ENCODE assay signal across 24 cellular contexts in the genomic region with DNA sequence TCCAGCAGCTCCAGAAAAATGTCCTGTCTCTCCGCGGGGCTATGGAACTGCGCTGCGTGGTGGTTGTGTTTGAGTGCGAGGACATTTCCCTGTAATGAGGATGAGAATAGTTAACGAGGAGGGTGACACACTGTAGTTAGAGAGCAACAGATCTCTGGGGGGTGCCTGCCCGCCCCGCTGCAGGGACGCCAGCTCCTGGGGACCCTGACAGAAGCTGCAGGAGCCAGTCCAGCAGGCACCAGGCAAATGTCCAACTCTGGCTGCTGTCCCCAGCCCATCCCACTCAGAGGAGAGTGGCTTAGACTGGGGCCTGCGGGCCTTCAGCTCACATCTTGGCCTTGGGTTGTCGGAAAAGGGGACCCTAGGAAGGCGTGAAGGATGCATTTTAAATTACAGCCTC.
"Had no signal": no experiment of that assay in that cellular context is flagged by ENCODE, and none has a peak within 500 bp of the region (broad histone marks: within the 10 kb centered on the region; RNA-seq: fewer than 3 reads in every experiment).

No MANE protein-coding gene starts in this region.

- DNase-seq: colonic mucosa; effector CD8-positive, alpha-beta T cell; foreskin keratinocyte; glutamatergic neuron; immature natural killer cell; islet precursor cell; natural killer cell; ovary; psoas muscle; sigmoid colon; stimulated activated CD4-positive, alpha-beta T cell treated with anti-CD3 and anti-CD28 coated beads, Interleukin-4, amount 100 ng/mL, for 4 hours; transverse colon; upper lobe of right lung; uterus had no signal

- H3K4me1 Mint-ChIP-seq: immature natural killer cell; natural killer cell; stimulated activated memory B cell treated with anti-CD40 and anti-IgM and Interleukin-4, amounts not matched to agents 10 μg/mL and 1 μg/mL and 100 μg/mL, for 72 hours had no signal

- H3K4me3 Mint-ChIP-seq: dendritic cell treated with granulocyte-macrophage colony-stimulating factor and Interleukin-4, amounts not matched to agents 40 ng/mL and 50 ng/mL, for 4 days; immature natural killer cell; memory B cell; natural killer cell; neural crest cell; stimulated activated memory B cell treated with anti-CD40 and anti-IgM and Interleukin-4, amounts not matched to agents 10 μg/mL and 1 μg/mL and 100 μg/mL, for 72 hours; stimulated activated naive CD8-positive, alpha-beta T cell treated with anti-CD3 and anti-CD28 coated beads, Interleukin-15, Interleukin-2, amounts not matched to agents 100 ng/mL and 50 ng/mL, for 24 hours had no signal

- H3K27me3 Mint-ChIP-seq: stimulated activated memory B cell treated with anti-CD40 and anti-IgM and Interleukin-4, amounts not matched to agents 10 μg/mL and 1 μg/mL and 100 μg/mL, for 72 hours had no signal

- H3K27me3 ChIP-seq: colonic mucosa, esophagus muscularis mucosa, ovary, sigmoid colon, transverse colon, upper lobe of right lung, uterus had no signal

- H3K36me3 Mint-ChIP-seq: immature natural killer cell; memory B cell; natural killer cell; stimulated activated memory B cell treated with anti-CD40 and anti-IgM and Interleukin-4, amounts not matched to agents 10 μg/mL and 1 μg/mL and 100 μg/mL, for 72 hours had no signal

- H3K4me3 ChIP-seq: colonic mucosa, esophagus muscularis mucosa, lung, ovary, psoas muscle, sigmoid colon, suprapubic skin, transverse colon, upper lobe of right lung, uterus had no signal

- ATAC-seq: foreskin keratinocyte; natural killer cell; psoas muscle; right cardiac atrium; stimulated activated memory B cell treated with anti-CD40 and anti-IgM and Interleukin-4, amounts not matched to agents 10 μg/mL and 1 μg/mL and 100 μg/mL, for 72 hours; upper lobe of right lung had no signal

- H3K27ac Mint-ChIP-seq: dendritic cell treated with granulocyte-macrophage colony-stimulating factor and Interleukin-4, amounts not matched to agents 40 ng/mL and 50 ng/mL, for 4 days; immature natural killer cell; memory B cell; natural killer cell; stimulated activated memory B cell treated with anti-CD40 and anti-IgM and Interleukin-4, amounts not matched to agents 10 μg/mL and 1 μg/mL and 100 μg/mL, for 72 hours; stimulated activated naive CD8-positive, alpha-beta T cell treated with anti-CD3 and anti-CD28 coated beads, Interleukin-15, Interleukin-2, amounts not matched to agents 100 ng/mL and 50 ng/mL, for 24 hours had no signal

- FAIRE-seq: endothelial cell of umbilical vein had no signal

- H3K9me3 ChIP-seq: colonic mucosa, esophagus muscularis mucosa, ovary, psoas muscle, sigmoid colon, suprapubic skin, transverse colon, upper lobe of right lung, uterus had no signal

- H3K4me1 ChIP-seq: foreskin keratinocyte, upper lobe of right lung had no signal

- H3K9me3 Mint-ChIP-seq: dendritic cell treated with granulocyte-macrophage colony-stimulating factor and Interleukin-4, amounts not matched to agents 40 ng/mL and 50 ng/mL, for 4 days; immature natural killer cell; memory B cell; natural killer cell; neural crest cell; stimulated activated memory B cell treated with anti-CD40 and anti-IgM and Interleukin-4, amounts not matched to agents 10 μg/mL and 1 μg/mL and 100 μg/mL, for 72 hours; stimulated activated naive CD8-positive, alpha-beta T cell treated with anti-CD3 and anti-CD28 coated beads, Interleukin-15, Interleukin-2, amounts not matched to agents 100 ng/mL and 50 ng/mL, for 24 hours had no signal

- H3K27ac ChIP-seq: colonic mucosa, foreskin keratinocyte, ovary, psoas muscle, suprapubic skin, transverse colon, upper lobe of right lung, uterus had no signal

- H3K36me3 ChIP-seq: colonic mucosa, esophagus muscularis mucosa, ovary, sigmoid colon, suprapubic skin, transverse colon, upper lobe of right lung, uterus had no signal
